In the genomic region with DNA sequence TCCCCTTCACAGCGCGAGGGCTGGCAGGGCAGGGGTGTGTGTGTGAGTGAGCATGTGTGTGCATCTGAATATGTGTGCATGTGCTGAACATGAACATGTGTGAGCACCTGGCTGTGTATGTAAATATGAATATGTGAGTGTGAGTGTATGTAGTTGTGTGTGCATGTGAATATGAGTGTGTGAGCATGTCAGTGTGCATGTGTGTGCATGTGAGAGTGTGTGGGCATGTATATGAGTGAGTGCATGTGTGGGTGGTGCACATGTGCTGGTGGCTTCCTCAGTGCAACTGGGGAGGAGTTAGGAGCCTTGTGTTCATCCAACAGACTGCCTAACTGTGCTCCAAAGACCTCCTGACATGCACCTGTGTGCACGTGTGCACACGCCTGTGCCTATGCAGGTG, we compare ENCODE assay signal across 28 cellular contexts. TPM values are rescaled to one million over a fixed set of nuclear protein-coding genes. Genes with fewer than 3 reads are reported as not detected.
DNase-seq lines count a peak whose midpoint lies in the region; ATAC-seq, FAIRE-seq and TF ChIP-seq lines count a peak whose summit lies in the region.
"Had no signal": no experiment of that assay in that cellular context is flagged by ENCODE, and none has a peak within 500 bp of the region (broad histone marks: within the 10 kb centered on the region; RNA-seq: fewer than 3 reads in every experiment).

No MANE protein-coding gene starts in this region.

- no peaks in the 10 kb centered on the region for H3K4me1 ChIP-seq in osteoblast (ENCODE audit: insufficient read depth, low read length)
- peaks cover 0 to 8% (median 2%) of the 10 kb centered on the region in 4 donors for H3K4me1 ChIP-seq in tibial artery
- H3K4me1 ChIP-seq: foreskin keratinocyte had no signal

- no peak overlapping the region for H2AFZ ChIP-seq in osteoblast (ENCODE audit: low read length)

- TF ChIP-seq CTCF in osteoblast (IDR thresholded peaks at IDR 0.05; ENCODE audit: extremely low read depth, low read depth, low read length) (no peak), tibial artery (IDR thresholded peaks at IDR 0.05) (no peak)

- DNase-seq in GM12891 (ENCODE audit: insufficient read length, low spot score) (no peak), HTR-8/SVneo (ENCODE audit: insufficient read length, low spot score) (no peak), osteoblast (ENCODE audit: insufficient read length, low spot score, missing footprints) (peak; percentile 64), tibial artery (no peak), midbrain (lab: John Stamatoyannopoulos, UW) (no peak)
- DNase-seq in activated naive CD4-positive, alpha-beta T cell treated with Interleukin-2 at 50 U/mL for 16 hours = no peak
- DNase-seq: activated CD4-positive, alpha-beta memory T cell treated with anti-CD3 and anti-CD28 coated beads, Interleukin-2, amount 10 ng/mL, durations not matched to agents 7 days and 5 days; activated CD4-positive, CD25-positive, alpha-beta regulatory T cell; activated T-cell treated with anti-CD3 and anti-CD28 coated beads for 4 hours; aorta; DMS153; foreskin keratinocyte; immature natural killer cell; left ventricle myocardium inferior; natural killer cell; NCI-H1048; NCI-H187 treated with DMSO at 0.1 percent for 48 hours; NCI-H526; ovary; right cardiac atrium; SHP77; stimulated activated CD4-positive, alpha-beta T cell treated with anti-CD3 and anti-CD28 coated beads, Interleukin-4, amount 100 ng/mL, for 24 hours; stimulated activated naive CD4-positive, alpha-beta T cell treated with Interleukin-2 at 50 U/mL for 16 hours; trophoblast cell had no signal

- no peaks in the 10 kb centered on the region for H3K9me3 ChIP-seq in osteoblast (ENCODE audit: low read depth, low read length)
- no peaks in the 10 kb centered on the region for H3K9me3 ChIP-seq in tibial artery
- H3K9me3 ChIP-seq: left ventricle myocardium inferior, ovary had no signal

- intact Hi-C loops in tibial artery (cut with DNase I; ENCODE audit: low total_unique reads) = no loop called here

- H4K20me1 ChIP-seq in osteoblast (ENCODE audit: insufficient read depth, low read length) = no peaks in the 10 kb centered on the region

- H3K36me3 ChIP-seq in osteoblast (ENCODE audit: insufficient read depth, low read length) = no peaks in the 10 kb centered on the region
- H3K36me3 ChIP-seq in tibial artery = no peaks in the 10 kb centered on the region
- H3K36me3 ChIP-seq: left ventricle myocardium inferior, ovary had no signal

- H3K27me3 ChIP-seq in osteoblast (ENCODE audit: insufficient read depth, low read length) (peaks cover 28% of the 10 kb centered on the region), tibial artery (peaks cover 0 to 49% of the 10 kb centered on the region in 2 donors)
- H3K27me3 ChIP-seq: ovary had no signal

- H3K4me3 ChIP-seq in osteoblast (ENCODE audit: insufficient read depth, low read length) (no peak overlapping the region), tibial artery (no peak overlapping the region)
- H3K4me3 ChIP-seq: left ventricle myocardium inferior, ovary had no signal

- H3K79me2 ChIP-seq in osteoblast (ENCODE audit: insufficient read depth, low read length) = no peaks in the 10 kb centered on the region

- no peak for ATAC-seq in HG03159 (IDR thresholded peaks at IDR 0.05; ENCODE audit: unreplicated experiment)
- ATAC-seq: right cardiac atrium had no signal

- H3K4me2 ChIP-seq in osteoblast (ENCODE audit: insufficient read depth, low read length) = no peak overlapping the region

- TF ChIP-seq POLR2A in GM12891 (IDR thresholded peaks at IDR 0.05; ENCODE audit: low read depth, low read length) = no peak

- FAIRE-seq in GM12891 (lab: Jason Lieb, UNC) (peak; percentile 85), HTR-8/SVneo (lab: Jason Lieb, UNC) (peak; percentile 85)
- FAIRE-seq: GM18507 had no signal

- H3K27ac ChIP-seq in cingulate gyrus (ENCODE audit: low read depth, low read length) = peak overlapping the region; percentile 97
- no peak overlapping the region for H3K27ac ChIP-seq in osteoblast (ENCODE audit: low read depth, low read length)
- no peak overlapping the region for H3K27ac ChIP-seq in tibial artery
- H3K27ac ChIP-seq: foreskin keratinocyte, left ventricle myocardium inferior, ovary had no signal

TF ChIP-seq in GM12891, 5 proteins besides CTCF, POLR2A, EP300 and RAD21:
- no peak for TF ChIP-seq POU2F2 (IDR thresholded peaks at IDR 0.05; ENCODE audit: low read depth, low read length)
- no peak for TF ChIP-seq POLR2AphosphoS5 (IDR thresholded peaks at IDR 0.05; ENCODE audit: low read depth, low read length)
- no peak for TF ChIP-seq PAX5 (IDR thresholded peaks at IDR 0.05; ENCODE audit: insufficient read depth, low read length, severe bottlenecking)
TF ChIP-seq in GM12891: peak in this region for 0.

RNA-seq across cellular contexts. Expression of a gene that starts 1.3 kb away (rescaled TPM):
- polyA plus RNA-seq in GM12891 (2012; ENCODE audit: low read depth, missing spikeins) = not detected
- not detected in 2 replicates for total RNA-seq in osteoblast
- total RNA-seq: activated CD4-positive, alpha-beta memory T cell treated with anti-CD3 and anti-CD28 coated beads, Interleukin-2, amount 10 ng/mL, durations not matched to agents 7 days and 5 days; aorta; foreskin keratinocyte; left ventricle myocardium inferior; natural killer cell; ovary; right cardiac atrium had no signal
- polyA plus RNA-seq: aorta, esophagus, foreskin keratinocyte, immature natural killer cell, right cardiac atrium had no signal

RNA-seq across cellular contexts. Expression of a gene that starts 18.7 kb away (rescaled TPM):
- polyA plus RNA-seq in GM12891 (2012; ENCODE audit: low read depth, missing spikeins) = 41.8 TPM
- total RNA-seq in osteoblast = 8.0 and 11.5 TPM in 2 replicates

RNA-seq across cellular contexts. Expression of a gene that starts 45.6 kb away (rescaled TPM):
- 38.8 TPM for polyA plus RNA-seq in GM12891 (2012; ENCODE audit: low read depth, missing spikeins)
- 20.0 and 23.2 TPM in 2 replicates for total RNA-seq in osteoblast

RNA-seq across cellular contexts. Expression of a gene that starts 45.9 kb away (rescaled TPM):
- polyA plus RNA-seq in GM12891 (2012; ENCODE audit: low read depth, missing spikeins) = 82.5 TPM
- total RNA-seq in osteoblast = 17.7 and 23.9 TPM in 2 replicates
